ENCODE assay signal across 9 cellular contexts in the genomic region with DNA sequence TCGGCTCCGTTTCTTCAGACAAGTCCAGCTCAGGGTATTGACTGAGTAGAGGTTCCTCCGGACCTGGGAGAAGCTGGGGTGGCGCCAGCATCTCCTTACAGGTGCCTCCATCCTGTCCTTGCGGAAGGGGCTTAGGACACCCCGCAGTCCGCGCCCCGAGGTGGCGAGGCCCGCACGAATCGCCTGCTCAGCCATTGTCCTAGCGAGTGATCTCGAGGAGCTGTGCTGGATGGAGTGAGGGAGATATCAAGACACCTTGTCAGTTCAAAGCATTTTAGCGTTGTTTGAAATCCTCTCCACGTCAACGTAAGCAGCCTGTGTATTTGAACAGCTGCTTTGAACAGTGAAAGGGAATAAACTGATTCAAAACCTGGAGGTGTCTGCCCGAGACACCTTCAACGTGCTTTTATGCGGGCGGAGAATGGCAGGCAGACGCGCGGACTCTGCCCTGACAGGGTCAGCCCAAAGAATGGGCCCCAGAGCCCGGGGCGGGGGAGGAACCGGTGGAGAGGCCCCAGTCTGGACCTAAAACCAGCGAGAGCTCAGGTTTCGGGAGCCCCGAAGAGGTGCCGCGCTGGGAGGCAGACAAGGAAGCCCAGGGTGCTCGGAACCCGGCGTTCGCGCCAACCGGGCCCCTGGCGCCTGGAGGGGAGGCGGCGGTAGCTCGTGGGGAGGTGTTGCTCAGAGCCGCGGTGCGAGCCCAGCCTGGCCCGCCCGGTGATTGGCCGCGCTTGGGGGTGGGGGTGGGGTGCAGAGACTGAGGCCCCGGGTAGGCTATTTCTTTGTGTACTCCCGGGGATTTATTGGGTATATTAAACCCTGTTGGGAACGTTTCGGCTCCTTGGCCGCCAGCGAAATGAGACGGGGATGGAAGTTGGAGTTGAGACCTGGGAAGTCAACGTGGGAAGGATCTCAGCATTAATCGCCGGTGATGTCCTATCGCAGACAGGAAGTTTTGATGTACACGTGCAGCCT. TPM values are rescaled to one million over a fixed set of nuclear protein-coding genes. Genes with fewer than 3 reads are reported as not detected.
DNase-seq lines count a peak whose midpoint lies in the region; ATAC-seq and TF ChIP-seq lines count a peak whose summit lies in the region.
"Had no signal": no experiment of that assay in that cellular context is flagged by ENCODE, and none has a peak within 500 bp of the region (broad histone marks: within the 10 kb centered on the region; RNA-seq: fewer than 3 reads in every experiment).

No MANE protein-coding gene starts in this region.

- H3K4me3 Mint-ChIP-seq in WTC11, result peak overlapping the region; percentile 69

- H3K36me3 Mint-ChIP-seq in WTC11, result no peaks in the 10 kb centered on the region

- H3K27ac Mint-ChIP-seq in WTC11, result no peak overlapping the region

- H3K27me3 Mint-ChIP-seq in WTC11 (ENCODE audit: low read depth), result peaks cover 97% of the 10 kb centered on the region

- ATAC-seq in left cardiac atrium, result no peak
- ATAC-seq in WTC11, result no peak; the same call in 1 of the 2 replicates
- no peak for ATAC-seq in GM21825 (IDR thresholded peaks at IDR 0.05; ENCODE audit: unreplicated experiment)

- H3K27ac ChIP-seq in left ventricle myocardium inferior (replicated peaks) (no peak overlapping the region), temporal lobe (ENCODE audit: low read depth, low read length) (peak overlapping the region; percentile 61), A673 (ENCODE audit: low read depth, low read length, poor library complexity, severe bottlenecking) (no peak overlapping the region)
- H3K27ac ChIP-seq: uterus had no signal

- H3K4me1 Mint-ChIP-seq in WTC11, result peaks cover 60% of the 10 kb centered on the region

- no peaks in the 10 kb centered on the region for H3K9me3 Mint-ChIP-seq in WTC11

- no peak for TF ChIP-seq CTCF in left ventricle myocardium inferior (IDR thresholded peaks at IDR 0.05; ENCODE audit: borderline replicate concordance)
- TF ChIP-seq CTCF in WTC11 (IDR thresholded peaks at IDR 0.05), result no peak
- TF ChIP-seq CTCF in A673 (conservative IDR thresholded peaks at IDR 0.05; ENCODE audit: low read depth, low read length), result no peak

- intact Hi-C loops in left ventricle myocardium inferior (cut with micrococcal nuclease), result no loop called here
- intact Hi-C loops in left cardiac atrium (cut with DNase I), result no loop called here
- intact Hi-C loops in A673 (cut with micrococcal nuclease; ENCODE audit: unreplicated experiment), result loop anchor here (5.0 to 10.0 kb wide), 3 partner anchors 257 to 1367 kb away; no protein-coding TSS in a partner anchor

- H3K4me3 ChIP-seq in left ventricle myocardium inferior (peak overlapping the region; percentile 67), A673 (ENCODE audit: low read depth, low read length, poor library complexity, severe bottlenecking) (no peak overlapping the region)

- DNase-seq in left ventricle myocardium inferior (no peak), left cardiac atrium (no peak), WTC11 (ENCODE audit: low spot score) (peak; percentile 56), iPS-NIHi7 (ENCODE audit: extremely low spot score) (peak; percentile 48), A673 (ENCODE audit: low spot score) (no peak), UCSD-AML1 (lab: John Stamatoyannopoulos, UW; ENCODE audit: unreplicated experiment) (no peak)
- DNase-seq: uterus had no signal

- peaks cover 66% of the 10 kb centered on the region for H3K4me1 ChIP-seq in left ventricle myocardium inferior
- peaks cover 3% of the 10 kb centered on the region for H3K4me1 ChIP-seq in A673 (ENCODE audit: insufficient read depth, low read length, poor library complexity, severe bottlenecking)

- CTCF ChIA-PET in WTC11 (lab: Charles Lee) (interaction anchor here (0.8 to 1.5 kb wide), 4 partner anchors 12 to 1391 kb away, joined by 3 to 6 read pairs (median 5); no protein-coding TSS in a partner anchor), A673 (lab: Charles Lee) (no interaction called here)

- H3K36me3 ChIP-seq in left ventricle myocardium inferior (no peaks in the 10 kb centered on the region), A673 (ENCODE audit: insufficient read depth, low read length, poor library complexity, severe bottlenecking) (no peaks in the 10 kb centered on the region)
- H3K36me3 ChIP-seq: uterus had no signal

- no peaks in the 10 kb centered on the region for H3K9me3 ChIP-seq in left ventricle myocardium inferior (replicated peaks)
- H3K9me3 ChIP-seq in A673 (ENCODE audit: low read depth, low read length, poor library complexity, severe bottlenecking), result no peaks in the 10 kb centered on the region
- H3K9me3 ChIP-seq: uterus had no signal

- H3K27me3 ChIP-seq in left ventricle myocardium inferior (ENCODE audit: low read depth) (peaks cover 99% of the 10 kb centered on the region), A673 (replicated peaks; ENCODE audit: insufficient read depth, low read depth, low read length, poor library complexity) (no peaks in the 10 kb centered on the region)

- POLR2A ChIA-PET in WTC11 (lab: Charles Lee), result interaction anchor here (0.7 kb wide), 2 partner anchors 173 to 1237 kb away, joined by 3 to 5 read pairs; no protein-coding TSS in a partner anchor
- POLR2A ChIA-PET in A673 (lab: Charles Lee; ENCODE audit: low non-redundant PET), result no interaction called here

- BruUV-seq in A673 (replicated peaks; lab: Mats Ljungman, UMichigan), result no TSS peak

TF ChIP-seq in WTC11, 78 proteins besides CTCF, POLR2A, EP300 and RAD21 (continues in another document):
- TF ChIP-seq JUN (CRISPR knock-in tag; IDR thresholded peaks at IDR 0.05) (no peak), SOX15 (CRISPR knock-in tag; IDR thresholded peaks at IDR 0.05) (no peak), NR3C1 (CRISPR knock-in tag; conservative IDR thresholded peaks at IDR 0.05; ENCODE audit: low read depth) (no peak), MYBL2 (CRISPR knock-in tag; IDR thresholded peaks at IDR 0.05) (no peak), MXD4 (CRISPR knock-in tag; IDR thresholded peaks at IDR 0.05; ENCODE audit: borderline replicate concordance) (no peak)
- TF ChIP-seq, protein P1, sequence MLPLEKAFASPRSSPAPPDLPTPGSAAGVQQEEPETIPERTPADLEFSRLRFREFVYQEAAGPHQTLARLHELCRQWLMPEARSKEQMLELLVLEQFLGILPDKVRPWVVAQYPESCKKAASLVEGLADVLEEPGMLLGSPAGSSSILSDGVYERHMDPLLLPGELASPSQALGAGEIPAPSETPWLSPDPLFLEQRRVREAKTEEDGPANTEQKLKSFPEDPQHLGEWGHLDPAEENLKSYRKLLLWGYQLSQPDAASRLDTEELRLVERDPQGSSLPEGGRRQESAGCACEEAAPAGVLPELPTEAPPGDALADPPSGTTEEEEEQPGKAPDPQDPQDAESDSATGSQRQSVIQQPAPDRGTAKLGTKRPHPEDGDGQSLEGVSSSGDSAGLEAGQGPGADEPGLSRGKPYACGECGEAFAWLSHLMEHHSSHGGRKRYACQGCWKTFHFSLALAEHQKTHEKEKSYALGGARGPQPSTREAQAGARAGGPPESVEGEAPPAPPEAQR (CRISPR knock-in tag; IDR thresholded peaks at IDR 0.05), result no peak
- TF ChIP-seq, protein P2, sequence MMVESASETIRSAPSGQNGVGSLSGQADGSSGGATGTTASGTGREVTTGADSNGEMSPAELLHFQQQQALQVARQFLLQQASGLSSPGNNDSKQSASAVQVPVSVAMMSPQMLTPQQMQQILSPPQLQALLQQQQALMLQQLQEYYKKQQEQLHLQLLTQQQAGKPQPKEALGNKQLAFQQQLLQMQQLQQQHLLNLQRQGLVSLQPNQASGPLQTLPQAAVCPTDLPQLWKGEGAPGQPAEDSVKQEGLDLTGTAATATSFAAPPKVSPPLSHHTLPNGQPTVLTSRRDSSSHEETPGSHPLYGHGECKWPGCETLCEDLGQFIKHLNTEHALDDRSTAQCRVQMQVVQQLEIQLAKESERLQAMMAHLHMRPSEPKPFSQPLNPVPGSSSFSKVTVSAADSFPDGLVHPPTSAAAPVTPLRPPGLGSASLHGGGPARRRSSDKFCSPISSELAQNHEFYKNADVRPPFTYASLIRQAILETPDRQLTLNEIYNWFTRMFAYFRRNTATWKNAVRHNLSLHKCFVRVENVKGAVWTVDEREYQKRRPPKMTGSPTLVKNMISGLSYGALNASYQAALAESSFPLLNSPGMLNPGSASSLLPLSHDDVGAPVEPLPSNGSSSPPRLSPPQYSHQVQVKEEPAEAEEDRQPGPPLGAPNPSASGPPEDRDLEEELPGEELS (CRISPR knock-in tag; IDR thresholded peaks at IDR 0.05), result no peak
- TF ChIP-seq, protein P3, sequence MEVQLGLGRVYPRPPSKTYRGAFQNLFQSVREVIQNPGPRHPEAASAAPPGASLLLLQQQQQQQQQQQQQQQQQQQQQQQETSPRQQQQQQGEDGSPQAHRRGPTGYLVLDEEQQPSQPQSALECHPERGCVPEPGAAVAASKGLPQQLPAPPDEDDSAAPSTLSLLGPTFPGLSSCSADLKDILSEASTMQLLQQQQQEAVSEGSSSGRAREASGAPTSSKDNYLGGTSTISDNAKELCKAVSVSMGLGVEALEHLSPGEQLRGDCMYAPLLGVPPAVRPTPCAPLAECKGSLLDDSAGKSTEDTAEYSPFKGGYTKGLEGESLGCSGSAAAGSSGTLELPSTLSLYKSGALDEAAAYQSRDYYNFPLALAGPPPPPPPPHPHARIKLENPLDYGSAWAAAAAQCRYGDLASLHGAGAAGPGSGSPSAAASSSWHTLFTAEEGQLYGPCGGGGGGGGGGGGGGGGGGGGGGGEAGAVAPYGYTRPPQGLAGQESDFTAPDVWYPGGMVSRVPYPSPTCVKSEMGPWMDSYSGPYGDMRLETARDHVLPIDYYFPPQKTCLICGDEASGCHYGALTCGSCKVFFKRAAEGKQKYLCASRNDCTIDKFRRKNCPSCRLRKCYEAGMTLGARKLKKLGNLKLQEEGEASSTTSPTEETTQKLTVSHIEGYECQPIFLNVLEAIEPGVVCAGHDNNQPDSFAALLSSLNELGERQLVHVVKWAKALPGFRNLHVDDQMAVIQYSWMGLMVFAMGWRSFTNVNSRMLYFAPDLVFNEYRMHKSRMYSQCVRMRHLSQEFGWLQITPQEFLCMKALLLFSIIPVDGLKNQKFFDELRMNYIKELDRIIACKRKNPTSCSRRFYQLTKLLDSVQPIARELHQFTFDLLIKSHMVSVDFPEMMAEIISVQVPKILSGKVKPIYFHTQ (CRISPR knock-in tag; IDR thresholded peaks at IDR 0.05), result no peak

RNA-seq across cellular contexts. Expression of a gene that starts 3.0 kb away (rescaled TPM):
- total RNA-seq in left ventricle myocardium inferior, result not detected
- under 1 TPM in 1 of 2 donors, not detected in 1; 0.03 TPM for total RNA-seq in left cardiac atrium
- 0.07 to 0.14 TPM (median 0.14 TPM) in 3 replicates for total RNA-seq in WTC11 (2021)
- 156 TPM for total RNA-seq in temporal lobe
- total RNA-seq in A673 (2021), result 22.8 and 25.5 TPM in 2 replicates
- total RNA-seq: uterus had no signal

Comparison
In these comparisons a context has a peak if more than half of its experiments do, and no peak if none do; other contexts are left out.
1. DNase-seq: peak in WTC11 (single experiment) and iPS-NIHi7 (single experiment); none in left ventricle myocardium inferior (single experiment), left cardiac atrium (single experiment), A673 (single experiment) and UCSD-AML1 (single experiment).
2. RNA of a gene that starts 3.0 kb away (total RNA-seq): 156 TPM in temporal lobe (single experiment) and 22.8 to 25.5 TPM in A673; 0.07 to 0.14 TPM in WTC11, 0.03 TPM in left cardiac atrium and not detected in left ventricle myocardium inferior (single experiment); every median in the first group is over 10 times any median in the second.